In the genomic region with DNA sequence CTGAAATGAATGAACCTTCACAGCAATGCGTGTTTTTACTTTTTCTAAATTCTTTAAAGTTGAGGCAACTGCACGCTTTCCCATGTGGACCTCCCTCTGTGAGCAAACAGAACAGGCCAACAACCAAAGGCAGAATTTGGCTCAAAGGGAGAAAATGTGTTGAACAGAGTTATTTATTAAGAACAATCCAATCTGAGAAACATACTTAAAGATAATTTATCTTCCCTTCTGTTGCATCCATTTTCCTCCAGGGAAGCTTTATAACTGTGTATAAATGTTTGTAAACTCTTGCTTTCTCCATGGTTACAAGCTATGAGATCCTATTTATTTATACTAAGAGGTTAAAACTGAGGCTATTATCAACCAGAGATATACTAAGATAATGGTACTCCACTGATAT, we compare ENCODE assay signal across 23 cellular contexts.
DNase-seq lines count a peak whose midpoint lies in the region; ATAC-seq, FAIRE-seq and TF ChIP-seq lines count a peak whose summit lies in the region.
"Had no signal": no experiment of that assay in that cellular context is flagged by ENCODE, and none has a peak within 500 bp of the region (broad histone marks: within the 10 kb centered on the region; RNA-seq: fewer than 3 reads in every experiment).

No MANE protein-coding gene starts in this region.

- no peaks in the 10 kb centered on the region for H3K9me3 ChIP-seq in SK-N-MC (ENCODE audit: low read depth, low read length)
- no peaks in the 10 kb centered on the region for H3K9me3 ChIP-seq in mesodermal cell (ENCODE audit: control insufficient read depth, low read length)
- H3K9me3 ChIP-seq in stomach smooth muscle (ENCODE audit: control insufficient read depth in 2 of 2, low read length in 2 of 2) = no peaks in the 10 kb centered on the region
- no peaks in the 10 kb centered on the region for H3K9me3 ChIP-seq in T-helper 17 cell (ENCODE audit: control insufficient read depth, low read length, poor library complexity, severe bottlenecking)

- H3K27ac ChIP-seq in SK-N-MC (peak overlapping the region; percentile 96), mesodermal cell (ENCODE audit: low read depth, low read length, severe bottlenecking) (peak overlapping the region; percentile 14), stomach smooth muscle (ENCODE audit: low read length) (peak overlapping the region; percentile 25)
- H3K27ac ChIP-seq: KMS-11 had no signal

- DNase-seq in SK-N-MC (ENCODE audit: low read depth, low spot score) (no peak), choroid plexus epithelial cell (ENCODE audit: low read depth) (peak; percentile 79), T-helper 17 cell (no peak), D721Med (ENCODE audit: insufficient read length, low spot score) (no peak)
- DNase-seq: CD4-positive, CD25-positive, alpha-beta regulatory T cell; COR-L47; DMS 273 treated with DMSO at 0.1 percent for 48 hours; DMS79 treated with DMSO at 0.1 percent for 48 hours; GOT3; HCEC 1CT; NCI-H1105; NCI-H146; NCI-H2029; NCI-H226; NCI-H524; OCI-M1 had no signal

- no peak overlapping the region for H3K27ac Mint-ChIP-seq in T-helper 17 cell
- H3K27ac Mint-ChIP-seq: CD4-positive, CD25-positive, alpha-beta regulatory T cell had no signal

- H3K36me3 ChIP-seq in SK-N-MC (ENCODE audit: insufficient read depth, low read length) (no peaks in the 10 kb centered on the region), mesodermal cell (ENCODE audit: control insufficient read depth, insufficient read depth, low read length) (no peaks in the 10 kb centered on the region), stomach smooth muscle (ENCODE audit: control insufficient read depth in 2 of 2, insufficient read depth in 2 of 2, low read length in 2 of 2) (no peaks in the 10 kb centered on the region)

- no peak for ATAC-seq in HG02798 (IDR thresholded peaks at IDR 0.05; ENCODE audit: poor library complexity, unreplicated experiment)
- ATAC-seq in T-helper 17 cell = no peak
- ATAC-seq: Right ventricle myocardium inferior had no signal

- H3K9ac ChIP-seq in SK-N-MC (ENCODE audit: insufficient read length) = peak overlapping the region; percentile 43
- no peak overlapping the region for H3K9ac ChIP-seq in stomach smooth muscle (ENCODE audit: low read length in 2 of 2)
- H3K9ac ChIP-seq: KMS-11 had no signal

- H3K27me3 Mint-ChIP-seq in T-helper 17 cell = no peaks in the 10 kb centered on the region
- H3K27me3 Mint-ChIP-seq: CD4-positive, CD25-positive, alpha-beta regulatory T cell had no signal

- H3K36me3 Mint-ChIP-seq in T-helper 17 cell (ENCODE audit: low read depth) = no peaks in the 10 kb centered on the region
- H3K36me3 Mint-ChIP-seq: CD4-positive, CD25-positive, alpha-beta regulatory T cell had no signal

- TF ChIP-seq CTCF in choroid plexus epithelial cell (conservative IDR thresholded peaks at IDR 0.05; ENCODE audit: low read depth, low read length) (no peak), D721Med (IDR thresholded peaks at IDR 0.05; ENCODE audit: insufficient read depth, missing control alignments) (no peak)

- no peaks in the 10 kb centered on the region for H3K27me3 ChIP-seq in stomach smooth muscle (ENCODE audit: control insufficient read depth in 1 of 2, insufficient read depth in 2 of 2, low read length in 2 of 2)

- WGBS in mesodermal cell (ENCODE audit: insufficient coverage in 2 of 2), 2 experiments = 90 to 100% methylated on average over 1 to 2 of the region's 2 CpGs

- H3K4me3 ChIP-seq in SK-N-MC (peak overlapping the region; percentile 24), choroid plexus epithelial cell (ENCODE audit: low read depth, low read length) (no peak overlapping the region), mesodermal cell (ENCODE audit: extremely low read depth, insufficient read depth, low read length, poor library complexity, severe bottlenecking) (no peak overlapping the region), stomach smooth muscle (ENCODE audit: low read length in 2 of 2) (no peak overlapping the region)

- no peak for FAIRE-seq in D721Med (lab: Jason Lieb, UNC)
- FAIRE-seq: GM12892, RCC 7860 had no signal

- H3K4me1 ChIP-seq in mesodermal cell (ENCODE audit: control insufficient read depth, insufficient read depth, low read length, poor library complexity, severe bottlenecking) (no peaks in the 10 kb centered on the region), stomach smooth muscle (ENCODE audit: control insufficient read depth, insufficient read depth, low read length) (peaks cover 6% of the 10 kb centered on the region)

- H3K4me3 Mint-ChIP-seq in T-helper 17 cell = no peak overlapping the region
- H3K4me3 Mint-ChIP-seq: CD4-positive, CD25-positive, alpha-beta regulatory T cell had no signal

- H3K4me1 Mint-ChIP-seq in T-helper 17 cell = no peaks in the 10 kb centered on the region
- H3K4me1 Mint-ChIP-seq: CD4-positive, CD25-positive, alpha-beta regulatory T cell had no signal

Comparison
In these comparisons a context has a peak if more than half of its experiments do, and no peak if none do; other contexts are left out.
1. H3K27ac ChIP-seq: peak in every context shown above with its lines; median percentile 96 in SK-N-MC; 25 in stomach smooth muscle; 14 in mesodermal cell.